In genomic region chr18:58806826-58807714, GRCh38 we compare ENCODE assay signal across 11 cellular contexts. TPM values are rescaled to one million over a fixed set of nuclear protein-coding genes. Genes with fewer than 3 reads are reported as not detected.
A peak's percentile ranks its signal among the peaks of the same experiment; 100 is the strongest.
DNase-seq lines count a peak whose midpoint lies in the region; ATAC-seq and TF ChIP-seq lines count a peak whose summit lies in the region.
"Had no signal": no experiment of that assay in that cellular context is flagged by ENCODE, and none has a peak within 500 bp of the region (broad histone marks: within the 10 kb centered on the region; RNA-seq: fewer than 3 reads in every experiment).

No MANE protein-coding gene starts in this region.

- H3K4me3 Mint-ChIP-seq in MCF 10A (ENCODE audit: unreplicated experiment): no peak overlapping the region
- H3K4me3 Mint-ChIP-seq: T-helper 1 cell treated with Interleukin-12 subunit alpha and Interleukin-12 subunit beta and Interleukin-4 antibody, amounts not matched to agents 30 μg/mL and 1 μg/mL, for 36 hours had no signal

- no peaks in the 10 kb centered on the region for H3K9me3 ChIP-seq in mesenchymal stem cell (ENCODE audit: control insufficient read depth, low read length)

- H3K79me1 ChIP-seq in mesenchymal stem cell (replicated peaks; ENCODE audit: low read length, poor library complexity, severe bottlenecking): no peaks in the 10 kb centered on the region

- no peak for TF ChIP-seq CTCF in MCF 10A (IDR thresholded peaks at IDR 0.05; ENCODE audit: unreplicated experiment)

- CTCF ChIA-PET in MCF 10A (lab: Yijun Ruan, JAX): interaction anchor here (0.6 kb wide), 1 partner anchor 26 kb away, joined by 4 read pairs; no protein-coding TSS in a partner anchor

- DNase-seq in mesenchymal stem cell: no peak
- no peak for DNase-seq in MCF 10A (ENCODE audit: unreplicated experiment)
- DNase-seq in NCI-H748 (lab: John Stamatoyannopoulos, UW; ENCODE audit: unreplicated experiment): no peak
- no peak for DNase-seq in LoVo (ENCODE audit: low spot score)
- DNase-seq in stimulated activated naive CD4-positive, alpha-beta T cell (lab: John Stamatoyannopoulos, UW): no peak
- DNase-seq: activated T-cell treated with anti-CD3 and anti-CD28 coated beads, Interleukin-2, amount 50 U/mL, for 72 hours; NCI-H774 had no signal

- H3K4me1 ChIP-seq in mesenchymal stem cell (ENCODE audit: control insufficient read depth, insufficient read depth, low read depth, low read length): no peaks in the 10 kb centered on the region

- no peak overlapping the region for H3K9ac ChIP-seq in mesenchymal stem cell (ENCODE audit: low read length)

- H3K23ac ChIP-seq in mesenchymal stem cell (ENCODE audit: low read length in 2 of 2): no peak overlapping the region

- H3K4ac ChIP-seq in mesenchymal stem cell (ENCODE audit: low read depth in 1 of 2, low read length in 2 of 2): no peak overlapping the region

- H4K91ac ChIP-seq in mesenchymal stem cell (ENCODE audit: low read length): no peak overlapping the region

- H3K27ac ChIP-seq in mesenchymal stem cell (ENCODE audit: low read length, poor library complexity, severe bottlenecking): no peak overlapping the region

- no peak overlapping the region for H2BK15ac ChIP-seq in mesenchymal stem cell (ENCODE audit: low read depth, poor library complexity, severe bottlenecking)

- H3K9me3 Mint-ChIP-seq in MCF 10A (ENCODE audit: unreplicated experiment): no peaks in the 10 kb centered on the region
- H3K9me3 Mint-ChIP-seq: activated T-cell treated with anti-CD3 and anti-CD28 coated beads, Interleukin-2, amount 50 U/mL, for 72 hours; T-helper 1 cell treated with Interleukin-12 subunit alpha and Interleukin-12 subunit beta and Interleukin-4 antibody, amounts not matched to agents 30 μg/mL and 1 μg/mL, for 36 hours had no signal

- H3K27me3 ChIP-seq in mesenchymal stem cell (ENCODE audit: control insufficient read depth in 1 of 2, insufficient read depth in 1 of 2, low read length in 2 of 2): no peaks in the 10 kb centered on the region

- WGBS in mesenchymal stem cell: 93% methylated on average over 20 of the region's 20 CpGs

- H3K4me1 Mint-ChIP-seq in MCF 10A (ENCODE audit: insufficient read depth, unreplicated experiment): no peaks in the 10 kb centered on the region

- no peak overlapping the region for H2BK120ac ChIP-seq in mesenchymal stem cell (ENCODE audit: low read depth, low read length)

- POLR2A ChIA-PET in MCF 10A (lab: Yijun Ruan, JAX): interaction anchor here (0.6 kb wide), 1 partner anchor 273 kb away, joined by 3 read pairs; no protein-coding TSS in a partner anchor

- H3K18ac ChIP-seq in mesenchymal stem cell (ENCODE audit: low read depth in 1 of 2, low read length in 2 of 2): peak overlapping the region in 1 of 2 experiments; percentile 73

- H2AK5ac ChIP-seq in mesenchymal stem cell (ENCODE audit: low read length, severe bottlenecking): no peak overlapping the region

- H3K27me3 Mint-ChIP-seq in MCF 10A (ENCODE audit: insufficient read depth, unreplicated experiment): no peaks in the 10 kb centered on the region

- no peak overlapping the region for H3K4me2 ChIP-seq in mesenchymal stem cell (ENCODE audit: low read length, poor library complexity, severe bottlenecking)

- peak overlapping the region; percentile 15 for H4K8ac ChIP-seq in mesenchymal stem cell (ENCODE audit: low read length)

- H2BK12ac ChIP-seq in mesenchymal stem cell (ENCODE audit: low read length in 2 of 2): no peak overlapping the region

- peak; percentile 96 for ATAC-seq in GM18870 (IDR thresholded peaks at IDR 0.05; ENCODE audit: unreplicated experiment)
- ATAC-seq in GM21737 (IDR thresholded peaks at IDR 0.05; ENCODE audit: unreplicated experiment): peak; percentile 86
- peak; percentile 100 for ATAC-seq in HG03342 (IDR thresholded peaks at IDR 0.05; ENCODE audit: unreplicated experiment)

- no TSS peak for BruUV-seq in MCF 10A (replicated peaks; lab: Mats Ljungman, UMichigan)

- no peak overlapping the region for H3K14ac ChIP-seq in mesenchymal stem cell (ENCODE audit: low read length in 2 of 2)

- H2AFZ ChIP-seq in mesenchymal stem cell (ENCODE audit: low read depth, low read length): no peak overlapping the region

- no peaks in the 10 kb centered on the region for H3K36me3 Mint-ChIP-seq in MCF 10A (ENCODE audit: insufficient read depth, unreplicated experiment)

- intact Hi-C loops in MCF 10A (cut with micrococcal nuclease): no loop called here

- no peak overlapping the region for H2BK5ac ChIP-seq in mesenchymal stem cell (ENCODE audit: low read depth, low read length, poor library complexity, severe bottlenecking)

- H3K27ac Mint-ChIP-seq in MCF 10A (ENCODE audit: low read depth, unreplicated experiment): no peak overlapping the region
- H3K27ac Mint-ChIP-seq: activated T-cell treated with anti-CD3 and anti-CD28 coated beads, Interleukin-2, amount 50 U/mL, for 72 hours; T-helper 1 cell treated with Interleukin-12 subunit alpha and Interleukin-12 subunit beta and Interleukin-4 antibody, amounts not matched to agents 30 μg/mL and 1 μg/mL, for 36 hours had no signal

- no peaks in the 10 kb centered on the region for H3K36me3 ChIP-seq in mesenchymal stem cell (ENCODE audit: control insufficient read depth in 1 of 2, insufficient read depth in 2 of 2, low read depth in 1 of 2, low read length in 2 of 2)

- no peak overlapping the region for H3K4me3 ChIP-seq in mesenchymal stem cell (ENCODE audit: insufficient read depth in 1 of 2, low read depth in 1 of 2, low read length in 2 of 2)

RNA-seq across cellular contexts. Expression of gene ZNF532, which starts 57.6 kb away (rescaled TPM):
- 65.7 TPM for polyA plus RNA-seq in mesenchymal stem cell (2013, experiment 1 of 2)
- polyA plus RNA-seq in mesenchymal stem cell (2013, experiment 2 of 2): 65.9 TPM
- 64.1 and 67.6 TPM in 2 replicates for total RNA-seq in MCF 10A (2022)
